In the genomic region with DNA sequence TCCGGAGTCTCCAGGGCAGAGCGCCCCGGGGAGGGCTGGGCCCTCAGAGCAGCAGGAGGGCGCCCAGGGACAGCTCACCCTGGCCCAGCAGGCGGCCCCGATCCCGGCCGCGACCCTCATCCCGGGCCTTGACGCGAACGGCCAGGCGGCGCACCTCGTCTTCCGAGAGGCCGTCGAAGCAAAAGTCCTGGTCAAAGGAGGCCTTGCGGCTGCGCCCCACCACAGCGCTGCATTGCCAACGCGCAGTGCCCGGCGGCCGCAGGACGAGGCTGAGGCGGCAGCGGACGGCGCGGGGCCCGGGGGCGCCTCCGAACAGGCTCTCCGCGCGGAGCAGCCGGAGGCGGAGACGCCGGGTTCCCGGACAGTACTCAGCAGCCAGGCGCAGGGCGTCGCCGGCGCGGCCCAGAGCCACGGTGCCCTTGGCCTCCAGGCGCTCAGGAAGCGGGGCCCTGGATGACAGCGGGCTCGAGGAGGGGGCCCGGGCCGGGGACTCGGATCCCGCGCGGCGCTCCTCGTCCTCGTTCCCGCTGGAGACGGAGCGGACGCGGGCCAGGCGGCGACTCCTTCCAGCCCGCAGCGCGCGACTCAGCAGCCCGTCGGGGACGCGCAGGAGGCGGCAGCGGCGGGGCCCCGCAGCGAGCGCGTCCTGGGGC, we compare ENCODE assay signal across 9 cellular contexts. TPM values are rescaled to one million over a fixed set of nuclear protein-coding genes. Genes with fewer than 3 reads are reported as not detected.
DNase-seq lines count a peak whose midpoint lies in the region; ATAC-seq and TF ChIP-seq lines count a peak whose summit lies in the region.
"Had no signal": no experiment of that assay in that cellular context is flagged by ENCODE, and none has a peak within 500 bp of the region (broad histone marks: within the 10 kb centered on the region; RNA-seq: fewer than 3 reads in every experiment).

No MANE protein-coding gene starts in this region.

- no peak overlapping the region for H3K18ac ChIP-seq in trophoblast cell (ENCODE audit: low read length)

- H3K27me3 ChIP-seq in RWPE2 (ENCODE audit: insufficient read depth, poor library complexity, severe bottlenecking) (peaks cover 68% of the 10 kb centered on the region), heart right ventricle (peaks cover 0 to 90% (median 41%) of the 10 kb centered on the region in 7 donors), trophoblast cell (ENCODE audit: insufficient read depth, low read length) (peaks cover 21% of the 10 kb centered on the region)

- H3K4me2 ChIP-seq in trophoblast cell (ENCODE audit: low read length): peak overlapping the region; percentile 89

- 2% methylated on average over 65 to 85 of the region's 86 CpGs for WGBS in heart right ventricle, 2 donors
- WGBS in trophoblast cell (ENCODE audit: extremely low coverage, insufficient coverage, insufficient read length): no CpG with 5 or more reads among the region's 86 CpGs

- H3K9me3 ChIP-seq in RWPE2 (ENCODE audit: severe bottlenecking) (no peaks in the 10 kb centered on the region), heart right ventricle (peaks cover 0 to 2% (median 0%) of the 10 kb centered on the region in 11 donors), trophoblast cell (ENCODE audit: insufficient read depth, low read depth, low read length) (no peaks in the 10 kb centered on the region)

- H2BK12ac ChIP-seq in trophoblast cell (ENCODE audit: low read length): no peak overlapping the region

- ATAC-seq in RWPE2 (ENCODE audit: low read depth) (peak; percentile 41), heart right ventricle (peak in 5 of 8 donors; percentile 9 to 70 (median 32)), GM21360 (IDR thresholded peaks at IDR 0.05; ENCODE audit: unreplicated experiment) (no peak), GM21825 (IDR thresholded peaks at IDR 0.05; ENCODE audit: unreplicated experiment) (no peak), HG02678 (IDR thresholded peaks at IDR 0.05; ENCODE audit: unreplicated experiment) (no peak)

- no peak overlapping the region for H4K91ac ChIP-seq in trophoblast cell (ENCODE audit: low read depth, low read length)

- no peaks in the 10 kb centered on the region for H3K4me1 ChIP-seq in RWPE2 (ENCODE audit: insufficient read depth, poor library complexity, severe bottlenecking)
- peaks cover 0 to 29% (median 19%) of the 10 kb centered on the region in 9 donors for H3K4me1 ChIP-seq in heart right ventricle
- H3K4me1 ChIP-seq in trophoblast cell (ENCODE audit: control insufficient read depth in 1 of 2, insufficient read depth in 2 of 2, low read length in 2 of 2): peaks cover 10 to 12% of the 10 kb centered on the region in 2 experiments

- H3K14ac ChIP-seq in trophoblast cell (ENCODE audit: low read length): no peak overlapping the region

- H3K36me3 ChIP-seq in RWPE2 (ENCODE audit: low read depth) (no peaks in the 10 kb centered on the region), heart right ventricle (no peaks in the 10 kb centered on the region), trophoblast cell (ENCODE audit: control insufficient read depth in 1 of 2, insufficient read depth in 2 of 2, low read length in 2 of 2) (no peaks in the 10 kb centered on the region)

- peak overlapping the region; percentile 56 for H2AFZ ChIP-seq in trophoblast cell (ENCODE audit: insufficient read depth, low read length, poor library complexity)

- H4K8ac ChIP-seq in trophoblast cell (ENCODE audit: low read depth, low read length): peak overlapping the region; percentile 9

- H2BK120ac ChIP-seq in trophoblast cell (ENCODE audit: insufficient read depth, low read length, poor library complexity): no peak overlapping the region

- H3K79me1 ChIP-seq in trophoblast cell (ENCODE audit: low read length): no peaks in the 10 kb centered on the region

- no peak overlapping the region for H3K9ac ChIP-seq in trophoblast cell (ENCODE audit: low read length)

- no peak overlapping the region for H2BK5ac ChIP-seq in trophoblast cell (ENCODE audit: low read depth, low read length, poor library complexity)

- H3K27ac ChIP-seq in RWPE2 (ENCODE audit: poor library complexity, severe bottlenecking) (no peak overlapping the region), heart right ventricle (peak overlapping the region; percentile 49 to 87 (median 81)), trophoblast cell (ENCODE audit: low read depth, low read length) (no peak overlapping the region)

- no peak overlapping the region for H2AK5ac ChIP-seq in trophoblast cell (ENCODE audit: low read length)

- no peak for TF ChIP-seq CTCF in RWPE2 (IDR thresholded peaks at IDR 0.05; ENCODE audit: poor library complexity, severe bottlenecking)
- peak in 1 of 9 donors; percentile 11 for TF ChIP-seq CTCF in heart right ventricle (IDR thresholded peaks at IDR 0.05)

- H3K4ac ChIP-seq in trophoblast cell (ENCODE audit: low read depth, low read length): no peak overlapping the region

- peak overlapping the region; percentile 35 for H3K4me3 ChIP-seq in RWPE2 (ENCODE audit: severe bottlenecking)
- H3K4me3 ChIP-seq in heart right ventricle: peak overlapping the region in 9 of 10 donors; percentile 40 to 64 (median 59)
- peak overlapping the region; percentile 33 for H3K4me3 ChIP-seq in trophoblast cell (ENCODE audit: low read depth, low read length)

- DNase-seq in Daoy (ENCODE audit: low read depth) (peak; percentile 22), RWPE2 (ENCODE audit: low spot score) (no peak), heart right ventricle (peak in 1 of 2 donors; percentile 21), trophoblast cell (no peak), glomerular visceral epithelial cell (ENCODE audit: extremely low spot score) (no peak)
- DNase-seq: activated naive CD4-positive, alpha-beta T cell treated with anti-CD3 and anti-CD28 coated beads, Interleukin-2, amount 50 U/mL, for 16 hours had no signal

- H4K12ac ChIP-seq in trophoblast cell (ENCODE audit: low read depth, low read length): no peak overlapping the region

- no peak overlapping the region for H3K23ac ChIP-seq in trophoblast cell (ENCODE audit: low read length)

- intact Hi-C loops in heart right ventricle (cut with DNase I): loop anchor here in 2 of 10 donors (5.0 to 10.0 kb wide), 2 partner anchors 37 to 91 kb away; no protein-coding TSS in a partner anchor

- no peaks in the 10 kb centered on the region for H3K79me2 ChIP-seq in trophoblast cell (ENCODE audit: control insufficient read depth, insufficient read depth, low read length, poor library complexity)

RNA-seq across cellular contexts. Expression of a gene that starts 1.1 kb away (rescaled TPM):
- total RNA-seq in Daoy (2014; rRNA removed; shearing (Covaris generic)): not detected in 2 replicates
- total RNA-seq in heart right ventricle: 1 to 10 TPM in 9 of 10 donors, under 1 TPM in 1; 0.82 to 7.1 (median 2.7) TPM
- 1 to 10 TPM; 1.6 to 1.8 TPM for polyA plus RNA-seq in heart right ventricle
- polyA plus RNA-seq in trophoblast cell (2013): 0.74 and 0.90 TPM in 2 replicates

Comparison
In these comparisons a context has a peak if more than half of its experiments do, and no peak if none do; other contexts are left out.
1. ATAC-seq: peak in RWPE2 (single experiment) and heart right ventricle (5 of 8); none in GM21360 (single experiment), GM21825 (single experiment) and HG02678 (single experiment).
2. H3K27ac ChIP-seq: peak in heart right ventricle (10 of 10); none in RWPE2 (single experiment) and trophoblast cell (single experiment).
3. Peak in every context shown above with its lines, with median percentiles within 50 percentile points of each other: H3K4me3 ChIP-seq.